Comparison of ENCODE assay signal across 13 cellular contexts in genomic region chr7:132004528-132004927, GRCh38.
A peak's percentile ranks its signal among the peaks of the same experiment; 100 is the strongest.
DNase-seq lines count a peak whose midpoint lies in the region; ATAC-seq and TF ChIP-seq lines count a peak whose summit lies in the region.
"Had no signal": no experiment of that assay in that cellular context is flagged by ENCODE, and none has a peak within 500 bp of the region (broad histone marks: within the 10 kb centered on the region; RNA-seq: fewer than 3 reads in every experiment).

No MANE protein-coding gene starts in this region.

- no peaks in the 10 kb centered on the region for H3K36me3 ChIP-seq in neural progenitor cell
- H3K36me3 ChIP-seq: ovary had no signal

- CTCF ChIA-PET in activated CD8-positive, alpha-beta memory T cell treated with anti-CD3 and anti-CD28 coated beads, Interleukin-2, amount 10 ng/mL, durations not matched to agents 7 days and 5 days (lab: Charles Lee), result no interaction called here

- H2AFZ ChIP-seq in neural progenitor cell (replicated peaks), result peak overlapping the region; percentile 89

- H4K20me1 ChIP-seq in neural progenitor cell (ENCODE audit: low read depth), result no peaks in the 10 kb centered on the region

- H3K9me3 Mint-ChIP-seq in neural progenitor cell, result peaks cover 11% of the 10 kb centered on the region
- no peaks in the 10 kb centered on the region for H3K9me3 Mint-ChIP-seq in activated CD8-positive, alpha-beta memory T cell treated with anti-CD3 and anti-CD28 coated beads, Interleukin-2, amount 10 ng/mL, durations not matched to agents 7 days and 5 days (ENCODE audit: low read depth)

- no peak overlapping the region for H3K4me2 ChIP-seq in neural progenitor cell

- ATAC-seq in esophagus mucosa, result no peak
- ATAC-seq in activated CD8-positive, alpha-beta memory T cell treated with anti-CD3 and anti-CD28 coated beads, Interleukin-2, amount 10 ng/mL, durations not matched to agents 7 days and 5 days, result no peak

- no peaks in the 10 kb centered on the region for H3K4me1 Mint-ChIP-seq in neural progenitor cell
- no peaks in the 10 kb centered on the region for H3K4me1 Mint-ChIP-seq in activated CD8-positive, alpha-beta memory T cell treated with anti-CD3 and anti-CD28 coated beads, Interleukin-2, amount 10 ng/mL, durations not matched to agents 7 days and 5 days
- H3K4me1 Mint-ChIP-seq: activated B cell treated with CpG ODN at 0.5 μM for 24 hours had no signal

- H3K36me3 Mint-ChIP-seq in neural progenitor cell, result no peaks in the 10 kb centered on the region
- no peaks in the 10 kb centered on the region for H3K36me3 Mint-ChIP-seq in activated CD8-positive, alpha-beta memory T cell treated with anti-CD3 and anti-CD28 coated beads, Interleukin-2, amount 10 ng/mL, durations not matched to agents 7 days and 5 days

- in situ Hi-C loops in KBM-7 (cut with MboI; ENCODE audit: low pct_unique_long_range_greater_than_20kb, low sequenced_read_pairs), result loop anchor here (25.0 kb wide), 1 partner anchor 108 kb away; no protein-coding TSS in a partner anchor

- H3K27me3 Mint-ChIP-seq in neural progenitor cell (ENCODE audit: insufficient read depth, low read depth), result no peaks in the 10 kb centered on the region
- no peaks in the 10 kb centered on the region for H3K27me3 Mint-ChIP-seq in activated CD8-positive, alpha-beta memory T cell treated with anti-CD3 and anti-CD28 coated beads, Interleukin-2, amount 10 ng/mL, durations not matched to agents 7 days and 5 days
- H3K27me3 Mint-ChIP-seq: activated B cell treated with CpG ODN at 0.5 μM for 24 hours had no signal

- H3K27ac ChIP-seq in neural progenitor cell, result no peak overlapping the region
- H3K27ac ChIP-seq: ovary had no signal

- H3K9me3 ChIP-seq in neural progenitor cell (ENCODE audit: low read depth), result no peaks in the 10 kb centered on the region
- H3K9me3 ChIP-seq: ovary had no signal

- no peak overlapping the region for H3K4me3 ChIP-seq in epithelial cell of proximal tubule (ENCODE audit: low read depth, low read length)
- no peak overlapping the region for H3K4me3 ChIP-seq in neural progenitor cell
- H3K4me3 ChIP-seq: ovary had no signal

- H3F3A ChIP-seq in neural progenitor cell (ENCODE audit: low read depth), result peaks cover 5% of the 10 kb centered on the region

- H3K27me3 ChIP-seq in neural progenitor cell, result no peaks in the 10 kb centered on the region
- H3K27me3 ChIP-seq: ovary had no signal

- peaks cover 10% of the 10 kb centered on the region for H3K4me1 ChIP-seq in neural progenitor cell

- no peak overlapping the region for H3K4me3 Mint-ChIP-seq in neural progenitor cell
- H3K4me3 Mint-ChIP-seq in activated CD8-positive, alpha-beta memory T cell treated with anti-CD3 and anti-CD28 coated beads, Interleukin-2, amount 10 ng/mL, durations not matched to agents 7 days and 5 days, result no peak overlapping the region
- H3K4me3 Mint-ChIP-seq: activated B cell treated with CpG ODN at 0.5 μM for 24 hours; activated naive CD4-positive, alpha-beta T cell treated with anti-CD3 and anti-CD28 coated beads for 36 hours had no signal

- TF ChIP-seq CTCF in epithelial cell of proximal tubule (conservative IDR thresholded peaks at IDR 0.05; ENCODE audit: low read depth, low read length) (peak; percentile 27), neural progenitor cell (IDR thresholded peaks at IDR 0.05) (peak; percentile 10)

- no peak overlapping the region for H3K27ac Mint-ChIP-seq in neural progenitor cell
- no peak overlapping the region for H3K27ac Mint-ChIP-seq in activated CD8-positive, alpha-beta memory T cell treated with anti-CD3 and anti-CD28 coated beads, Interleukin-2, amount 10 ng/mL, durations not matched to agents 7 days and 5 days
- H3K27ac Mint-ChIP-seq: activated B cell treated with CpG ODN at 0.5 μM for 24 hours; activated naive CD4-positive, alpha-beta T cell treated with anti-CD3 and anti-CD28 coated beads for 36 hours had no signal

- DNase-seq in EH (ENCODE audit: low read depth) (peak; percentile 29), NCI-H446 treated with DMSO at 0.1 percent for 48 hours (lab: John Stamatoyannopoulos, UW) (peak; percentile 41), epithelial cell of proximal tubule (ENCODE audit: low read depth) (no peak), neural progenitor cell (ENCODE audit: low spot score) (no peak), T1000 (lab: John Stamatoyannopoulos, UW) (no peak), KBM-7 (no peak)
- no peak for DNase-seq in activated CD8-positive, alpha-beta memory T cell treated with anti-CD3 and anti-CD28 coated beads, Interleukin-2, amount 10 ng/mL, durations not matched to agents 7 days and 5 days
- DNase-seq: activated B cell treated with CpG ODN at 0.5 μM for 24 hours; activated naive CD4-positive, alpha-beta T cell treated with anti-CD3 and anti-CD28 coated beads for 36 hours; effector CD8-positive, alpha-beta T cell; kidney had no signal

- no peak overlapping the region for H3K9ac ChIP-seq in neural progenitor cell

- H3K79me2 ChIP-seq in neural progenitor cell (ENCODE audit: low read depth), result no peaks in the 10 kb centered on the region

Comparison
In these comparisons a context has a peak if more than half of its experiments do, and no peak if none do; other contexts are left out.
1. DNase-seq: peak in EH (single experiment) and NCI-H446 treated with DMSO at 0.1 percent for 48 hours (single experiment); none in epithelial cell of proximal tubule (single experiment), neural progenitor cell (single experiment), activated CD8-positive, alpha-beta memory T cell treated with anti-CD3 and anti-CD28 coated beads, Interleukin-2, amount 10 ng/mL, durations not matched to agents 7 days and 5 days (single experiment), T1000 (single experiment) and KBM-7 (single experiment).